In genomic region chrX:71118032-71118984, GRCh38 we compare ENCODE assay signal across 8 cellular contexts. TPM values are rescaled to one million over a fixed set of nuclear protein-coding genes. Genes with fewer than 3 reads are reported as not detected.
DNase-seq lines count a peak whose midpoint lies in the region; ATAC-seq and TF ChIP-seq lines count a peak whose summit lies in the region.

Gene MED12 (plus strand): TSS chrX:71118596. CDS start chrX:71118755, 159 bp downstream.

- H3K4me2 ChIP-seq in neural progenitor cell, result peak within 1 kb of the TSS; percentile 77

- H2AFZ ChIP-seq in neural progenitor cell (replicated peaks), result peak within 1 kb of the TSS; percentile 41

- peaks cover 22% of the 10 kb centered on the region for H3K36me3 ChIP-seq in SJCRH30
- no peaks in the 10 kb centered on the region for H3K36me3 ChIP-seq in neural progenitor cell
- H3K36me3 ChIP-seq in stomach smooth muscle (ENCODE audit: control insufficient read depth in 2 of 2, insufficient read depth in 2 of 2, low read length in 2 of 2), result peaks cover 25% of the 10 kb centered on the region in 2 donors

- ATAC-seq in foreskin keratinocyte, result peak; percentile 92

- peaks cover 15% of the 10 kb centered on the region for H3K79me2 ChIP-seq in neural progenitor cell (ENCODE audit: low read depth)

- H3K27me3 ChIP-seq in SJCRH30, result no peaks in the 10 kb centered on the region
- H3K27me3 ChIP-seq in foreskin keratinocyte, result no peaks in the 10 kb centered on the region
- peaks cover 11% of the 10 kb centered on the region for H3K27me3 ChIP-seq in neural progenitor cell
- H3K27me3 ChIP-seq in stomach smooth muscle (ENCODE audit: control insufficient read depth in 1 of 2, insufficient read depth in 2 of 2, low read length in 2 of 2), result peaks cover 0 to 3% of the 10 kb centered on the region in 2 donors

- no peaks in the 10 kb centered on the region for H3K4me1 Mint-ChIP-seq in neural progenitor cell

- DNase-seq in ELF-1 (ENCODE audit: low read depth, low spot score) (peak; percentile 88), H4 (ENCODE audit: low spot score) (peak; percentile 71), LoVo (ENCODE audit: low spot score) (peak; percentile 54), SJCRH30 (peak; percentile 90 to 92), foreskin keratinocyte (peak; percentile 27 to 52), neural progenitor cell (ENCODE audit: low spot score) (peak; percentile 92)
- peak; percentile 15 to 72 (median 40) for DNase-seq in activated naive CD4-positive, alpha-beta T cell (lab: John Stamatoyannopoulos, UW)

- H3K9ac ChIP-seq in neural progenitor cell, result peak within 1 kb of the TSS; percentile 91
- peak within 1 kb of the TSS; percentile 72 to 73 for H3K9ac ChIP-seq in stomach smooth muscle (ENCODE audit: low read length in 2 of 2)

- no peak within 1 kb of the TSS for H3K27ac Mint-ChIP-seq in neural progenitor cell

- H3K36me3 Mint-ChIP-seq in neural progenitor cell, result peaks cover 16% of the 10 kb centered on the region

- peak within 1 kb of the TSS; percentile 87 for H3K4me3 Mint-ChIP-seq in neural progenitor cell

- H3K4me1 ChIP-seq in SJCRH30, result no peaks in the 10 kb centered on the region
- no peaks in the 10 kb centered on the region for H3K4me1 ChIP-seq in foreskin keratinocyte
- H3K4me1 ChIP-seq in neural progenitor cell, result no peaks in the 10 kb centered on the region
- H3K4me1 ChIP-seq in stomach smooth muscle (ENCODE audit: control insufficient read depth, insufficient read depth, low read length), result peaks cover 6% of the 10 kb centered on the region

- H3K27ac ChIP-seq in SJCRH30, result peak within 1 kb of the TSS; percentile 75
- H3K27ac ChIP-seq in foreskin keratinocyte, result peak within 1 kb of the TSS; percentile 92
- H3K27ac ChIP-seq in neural progenitor cell, result no peak within 1 kb of the TSS
- peak within 1 kb of the TSS; percentile 49 for H3K27ac ChIP-seq in stomach smooth muscle (ENCODE audit: low read length)

- H3K9me3 Mint-ChIP-seq in neural progenitor cell, result peaks cover 5% of the 10 kb centered on the region

- H3F3A ChIP-seq in neural progenitor cell (ENCODE audit: low read depth), result no peaks in the 10 kb centered on the region

- H3K27me3 Mint-ChIP-seq in neural progenitor cell (ENCODE audit: insufficient read depth, low read depth), result peaks cover 2% of the 10 kb centered on the region

- no peaks in the 10 kb centered on the region for H4K20me1 ChIP-seq in neural progenitor cell (ENCODE audit: low read depth)

- H3K9me3 ChIP-seq in SJCRH30 (replicated peaks) (no peaks in the 10 kb centered on the region), neural progenitor cell (ENCODE audit: low read depth) (no peaks in the 10 kb centered on the region), stomach smooth muscle (ENCODE audit: control insufficient read depth in 2 of 2, low read length in 2 of 2) (no peaks in the 10 kb centered on the region)

- no peak for TF ChIP-seq CTCF in foreskin keratinocyte (conservative IDR thresholded peaks at IDR 0.05)
- no peak for TF ChIP-seq CTCF in neural progenitor cell (IDR thresholded peaks at IDR 0.05)

- H3K4me3 ChIP-seq in SJCRH30 (peak within 1 kb of the TSS; percentile 76), neural progenitor cell (peak within 1 kb of the TSS; percentile 81), stomach smooth muscle (ENCODE audit: low read length in 2 of 2) (peak within 1 kb of the TSS; percentile 70 to 73)

RNA-seq across cellular contexts. Expression of gene MED12, which starts in this region (rescaled TPM):
- total RNA-seq in H4 (2014; rRNA removed; shearing (Covaris generic)), result 15.4 and 17.3 TPM in 2 replicates
- total RNA-seq in SJCRH30 (2014; rRNA removed; shearing (Covaris generic)), result 39.8 and 44.3 TPM in 2 replicates
- total RNA-seq in foreskin keratinocyte (12.8 and 14.9 TPM in 2 replicates), neural progenitor cell (ENCODE audit: low replicate concordance) (27.0 and 40.2 TPM in 2 replicates)
- 4.6 and 5.1 TPM in 2 replicates for polyA plus RNA-seq in foreskin keratinocyte

Comparison
In these comparisons a context has a peak if more than half of its experiments do, and no peak if none do; other contexts are left out.
1. DNase-seq: peak in every context shown above with its lines; median percentile 92 in neural progenitor cell; 91 in SJCRH30; 88 in ELF-1; 71 in H4; 54 in LoVo; 40 in activated naive CD4-positive, alpha-beta T cell; 40 in foreskin keratinocyte.